25 cellular contexts compared by ENCODE assay signal in the genomic region with DNA sequence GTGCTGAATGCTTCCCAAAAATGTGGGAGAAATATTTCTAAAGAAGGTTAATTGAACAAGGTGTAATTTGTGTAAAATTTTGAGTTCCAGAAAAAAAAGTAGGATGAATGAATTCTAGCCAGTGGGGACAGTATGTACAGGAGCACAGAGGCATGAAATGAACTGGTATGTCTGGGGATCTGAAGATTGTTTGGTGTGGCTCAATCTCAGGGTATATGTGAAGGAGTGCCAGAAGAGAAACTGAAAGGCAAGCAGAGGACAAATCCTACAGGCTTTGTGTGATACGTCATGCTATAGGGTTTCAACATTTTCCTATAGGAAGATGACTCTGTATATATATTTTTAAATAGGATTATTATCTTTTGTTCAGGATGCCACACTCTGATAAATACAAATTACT.
"Had no signal": no experiment of that assay in that cellular context is flagged by ENCODE, and none has a peak within 500 bp of the region (broad histone marks: within the 10 kb centered on the region; RNA-seq: fewer than 3 reads in every experiment).

No MANE protein-coding gene starts in this region.

- H3K27ac ChIP-seq: colonic mucosa, coronary artery, dorsolateral prefrontal cortex, epithelial cell of prostate, esophagus muscularis mucosa, esophagus squamous epithelium, foreskin keratinocyte, gastrocnemius medialis, gastroesophageal sphincter, heart left ventricle, heart right ventricle had no signal

- ATAC-seq: effector memory CD8-positive, alpha-beta T cell; esophagus mucosa; foreskin keratinocyte; gastrocnemius medialis; gastroesophageal sphincter; heart left ventricle; heart right ventricle had no signal

- H3K4me3 Mint-ChIP-seq: dendritic cell treated with granulocyte-macrophage colony-stimulating factor and Interleukin-4, amounts not matched to agents 40 ng/mL and 50 ng/mL, for 4 days; effector memory CD8-positive, alpha-beta T cell; endodermal cell had no signal

- H3K4me1 Mint-ChIP-seq: endodermal cell had no signal

- H3K4me3 ChIP-seq: colonic mucosa, coronary artery, dorsolateral prefrontal cortex, esophagus muscularis mucosa, esophagus squamous epithelium, gastrocnemius medialis, gastroesophageal sphincter, heart left ventricle, heart right ventricle had no signal

- H3K27me3 Mint-ChIP-seq: effector memory CD8-positive, alpha-beta T cell had no signal

- H3K9me3 ChIP-seq: colonic mucosa, esophagus muscularis mucosa, esophagus squamous epithelium, gastrocnemius medialis, gastroesophageal sphincter, heart left ventricle, heart right ventricle had no signal

- H3K36me3 ChIP-seq: colonic mucosa, esophagus muscularis mucosa, esophagus squamous epithelium, gastrocnemius medialis, gastroesophageal sphincter, heart left ventricle, heart right ventricle had no signal

- DNase-seq: colonic mucosa; cortex of kidney; dermis blood vessel endothelial cell; dorsolateral prefrontal cortex; effector CD4-positive, alpha-beta T cell; effector CD8-positive, alpha-beta T cell; effector memory CD4-positive, alpha-beta T cell; effector memory CD8-positive, alpha-beta T cell; endodermal cell; erythroblast; esophagus squamous epithelium; foreskin fibroblast; foreskin keratinocyte; foreskin melanocyte; gastrocnemius medialis; glutamatergic neuron; head of caudate nucleus; heart left ventricle; heart right ventricle had no signal

- H3K9me3 Mint-ChIP-seq: dendritic cell treated with granulocyte-macrophage colony-stimulating factor and Interleukin-4, amounts not matched to agents 40 ng/mL and 50 ng/mL, for 4 days; endodermal cell had no signal

- H3K27me3 ChIP-seq: colonic mucosa, dorsolateral prefrontal cortex, esophagus muscularis mucosa, esophagus squamous epithelium, gastrocnemius medialis, gastroesophageal sphincter had no signal

- H3K4me1 ChIP-seq: colonic mucosa, esophagus muscularis mucosa, esophagus squamous epithelium, foreskin keratinocyte, gastrocnemius medialis, gastroesophageal sphincter, heart left ventricle, heart right ventricle had no signal

- H3K27ac Mint-ChIP-seq: dendritic cell treated with granulocyte-macrophage colony-stimulating factor and Interleukin-4, amounts not matched to agents 40 ng/mL and 50 ng/mL, for 4 days; effector memory CD8-positive, alpha-beta T cell; endodermal cell had no signal
